In the genomic region with DNA sequence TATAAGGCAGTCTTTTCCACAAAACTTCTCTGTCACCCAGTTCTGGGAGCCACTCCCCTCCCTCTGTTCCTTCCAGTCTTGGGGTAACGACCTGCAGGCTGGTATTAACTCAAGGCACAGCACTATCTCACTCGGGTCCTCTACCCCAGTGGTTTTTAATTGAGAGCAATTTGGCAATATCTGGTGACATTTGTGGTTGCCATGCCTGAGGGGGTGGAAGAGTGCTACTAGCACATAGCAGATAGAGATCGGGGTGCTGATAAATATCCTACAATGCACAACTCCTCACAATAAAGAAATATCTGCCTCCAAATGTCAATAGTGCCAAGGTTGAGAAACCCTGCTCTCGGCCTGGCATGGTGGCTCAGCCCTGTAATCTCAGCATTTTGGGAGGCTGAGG, we compare ENCODE assay signal across 28 cellular contexts.
"Had no signal": no experiment of that assay in that cellular context is flagged by ENCODE, and none has a peak within 500 bp of the region (broad histone marks: within the 10 kb centered on the region; RNA-seq: fewer than 3 reads in every experiment).

No MANE protein-coding gene starts in this region.

- H3K79me2 ChIP-seq: hepatocyte had no signal

- H3K4me2 ChIP-seq: hepatocyte had no signal

- H3K36me3 ChIP-seq: ascending aorta, breast epithelium, cardiac muscle cell, colonic mucosa, esophagus squamous epithelium, gastroesophageal sphincter, heart right ventricle had no signal

- H3K4me3 ChIP-seq: ascending aorta, breast epithelium, cardiac muscle cell, colonic mucosa, esophagus squamous epithelium, gastroesophageal sphincter, heart right ventricle, hepatocyte had no signal

- DNase-seq: activated CD4-positive, alpha-beta memory T cell treated with anti-CD3 and anti-CD28 coated beads for 36 hours; activated CD4-positive, alpha-beta T cell treated with anti-CD3 and anti-CD28 coated beads for 36 hours; activated CD4-positive, alpha-beta T cell treated with anti-CD3 and anti-CD28 coated beads, Interleukin-2, amount 10 ng/mL, durations not matched to agents 24 days and 14 days; activated CD4-positive, CD25-positive, alpha-beta regulatory T cell; activated CD4-positive, CD25-positive, alpha-beta regulatory T cell treated with anti-CD3 and anti-CD28 coated beads, Interleukin-2, amount 50 U/mL, for 72 hours; activated CD8-positive, alpha-beta memory T cell treated with anti-CD3 and anti-CD28 coated beads, Interleukin-2, amount 10 ng/mL, durations not matched to agents 7 days and 5 days; activated CD8-positive, alpha-beta memory T cell treated with anti-CD3 and anti-CD28 coated beads, Interleukin-2, amount 50 U/mL, for 4 hours; activated CD8-positive, alpha-beta T cell treated with anti-CD3 and anti-CD28 coated beads, Interleukin-2, amount 10 ng/mL, durations not matched to agents 7 days and 5 days; activated gamma-delta T cell; activated naive CD4-positive, alpha-beta T cell; activated naive CD4-positive, alpha-beta T cell treated with anti-CD3 and anti-CD28 coated beads, Interleukin-2, amount 10 ng/mL, durations not matched to agents 7 days and 5 days; activated naive CD8-positive, alpha-beta T cell treated with anti-CD3 and anti-CD28 coated beads, Interleukin-2, amount 10 ng/mL, durations not matched to agents 7 days and 5 days; activated T-cell treated with anti-CD3 and anti-CD28 coated beads, Interleukin-2, amount 50 U/mL, for 1 hour; activated T-cell treated with anti-CD3 and anti-CD28 coated beads, Interleukin-2, amount 50 U/mL, for 48 hours; central memory CD4-positive, alpha-beta T cell; cerebellar nuclear complex; colonic mucosa; effector CD8-positive, alpha-beta T cell; esophagus squamous epithelium; foreskin melanocyte; heart right ventricle had no signal

- ATAC-seq: activated CD4-positive, alpha-beta T cell treated with anti-CD3 and anti-CD28 coated beads for 36 hours; activated CD8-positive, alpha-beta memory T cell treated with anti-CD3 and anti-CD28 coated beads, Interleukin-2, amount 10 ng/mL, durations not matched to agents 7 days and 5 days; activated CD8-positive, alpha-beta T cell treated with anti-CD3 and anti-CD28 coated beads, Interleukin-2, amount 10 ng/mL, durations not matched to agents 7 days and 5 days; activated naive CD4-positive, alpha-beta T cell treated with anti-CD3 and anti-CD28 coated beads, Interleukin-2, amount 50 U/mL, for 72 hours; gastroesophageal sphincter; heart right ventricle had no signal

- H2AFZ ChIP-seq: hepatocyte had no signal

- H3K27ac ChIP-seq: ascending aorta, breast epithelium, cardiac muscle cell, colonic mucosa, epithelial cell of prostate, esophagus squamous epithelium, gastroesophageal sphincter, heart right ventricle, hepatocyte had no signal

- H3K9me3 ChIP-seq: ascending aorta, breast epithelium, colonic mucosa, esophagus squamous epithelium had no signal

- H3K27me3 ChIP-seq: ascending aorta, breast epithelium, cardiac muscle cell, colonic mucosa, esophagus squamous epithelium, hepatocyte had no signal

- H3K4me1 ChIP-seq: ascending aorta, breast epithelium, colonic mucosa, esophagus squamous epithelium, gastroesophageal sphincter, heart right ventricle had no signal
